ENCODE assay signal across 14 cellular contexts in the genomic region with DNA sequence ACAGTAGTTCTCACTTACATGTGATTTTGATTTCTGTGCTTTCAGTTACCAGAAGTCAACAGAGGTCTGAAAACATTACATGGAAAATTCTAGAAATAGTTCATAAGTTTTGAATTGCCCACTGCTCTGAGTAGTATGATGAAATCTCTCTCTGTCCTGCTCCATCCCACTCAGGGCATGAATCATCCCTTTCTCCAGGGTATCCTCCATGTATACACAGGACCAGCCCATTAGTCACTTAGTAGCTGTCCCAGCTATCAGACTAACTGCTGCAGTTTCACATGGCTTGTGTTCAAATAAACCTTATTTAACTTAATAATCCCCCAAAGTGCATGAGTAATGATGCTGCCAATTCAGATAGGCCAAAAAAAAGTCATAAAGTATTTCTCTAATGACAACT. TPM values are rescaled to one million over a fixed set of nuclear protein-coding genes. Genes with fewer than 3 reads are reported as not detected.
DNase-seq lines count a peak whose midpoint lies in the region; ATAC-seq, FAIRE-seq and TF ChIP-seq lines count a peak whose summit lies in the region.
"Had no signal": no experiment of that assay in that cellular context is flagged by ENCODE, and none has a peak within 500 bp of the region (broad histone marks: within the 10 kb centered on the region; RNA-seq: fewer than 3 reads in every experiment).

No MANE protein-coding gene starts in this region.

- H3K9ac ChIP-seq in IMR-90 (ENCODE audit: low read depth, low read length) (no peak overlapping the region), mesenchymal stem cell (ENCODE audit: low read length) (no peak overlapping the region)

- H3K23ac ChIP-seq in IMR-90 (ENCODE audit: low read depth, low read length) (no peak overlapping the region), mesenchymal stem cell (ENCODE audit: low read length in 2 of 2) (no peak overlapping the region)

- ATAC-seq in IMR-90 (ENCODE audit: low read depth) (peak; percentile 92), HG03469 (IDR thresholded peaks at IDR 0.05; ENCODE audit: unreplicated experiment) (no peak)
- ATAC-seq: K562 had no signal

- H3K36me3 ChIP-seq in IMR-90 (ENCODE audit: control insufficient read depth, insufficient read depth, low read length) (no peaks in the 10 kb centered on the region), mesenchymal stem cell (ENCODE audit: control insufficient read depth in 1 of 2, insufficient read depth in 2 of 2, low read depth in 1 of 2, low read length in 2 of 2) (no peaks in the 10 kb centered on the region), suprapubic skin (no peaks in the 10 kb centered on the region)
- H3K36me3 ChIP-seq: ovary, SJCRH30 had no signal

- TF ChIP-seq RAD21 in IMR-90 (IDR thresholded peaks at IDR 0.05; ENCODE audit: low read length): no peak

- H3K79me1 ChIP-seq in IMR-90 (ENCODE audit: low read depth in 1 of 2, low read length in 2 of 2): no peaks in the 10 kb centered on the region
- H3K79me1 ChIP-seq in mesenchymal stem cell (replicated peaks; ENCODE audit: low read length, poor library complexity, severe bottlenecking): no peaks in the 10 kb centered on the region

- H3K56ac ChIP-seq in IMR-90 (ENCODE audit: extremely low read depth, insufficient read depth, low read length): no peak overlapping the region

- H3K9me3 ChIP-seq in IMR-90 (ENCODE audit: control insufficient read depth, insufficient read depth, low read length) (no peaks in the 10 kb centered on the region), mesenchymal stem cell (ENCODE audit: control insufficient read depth, low read length) (no peaks in the 10 kb centered on the region), suprapubic skin (no peaks in the 10 kb centered on the region)
- H3K9me3 ChIP-seq: ovary, SJCRH30 had no signal

- intact Hi-C loops in IMR-90 (cut with micrococcal nuclease): no loop called here

- H3K4me2 ChIP-seq in IMR-90 (ENCODE audit: low read depth, low read length) (no peak overlapping the region), mesenchymal stem cell (ENCODE audit: low read length, poor library complexity, severe bottlenecking) (no peak overlapping the region)

- H2BK5ac ChIP-seq in IMR-90 (ENCODE audit: low read depth, low read length, poor library complexity, severe bottlenecking) (no peak overlapping the region), mesenchymal stem cell (ENCODE audit: low read depth, low read length, poor library complexity, severe bottlenecking) (no peak overlapping the region)

- H2AFZ ChIP-seq in IMR-90 (replicated peaks; ENCODE audit: low read length, poor library complexity): no peak overlapping the region
- H2AFZ ChIP-seq in mesenchymal stem cell (ENCODE audit: low read depth, low read length): no peak overlapping the region

- H3K9me1 ChIP-seq in IMR-90 (ENCODE audit: insufficient read depth, low read length): no peaks in the 10 kb centered on the region

- DNase-seq in AG09319 (ENCODE audit: extremely low read depth, low read depth) (peak; percentile 56), IMR-90 (peak; percentile 86), dedifferentiated amniotic fluid mesenchymal stem cell (ENCODE audit: extremely low spot score) (peak; percentile 94), mesenchymal stem cell (peak; percentile 90), DMS79 (lab: John Stamatoyannopoulos, UW) (no peak), RCC 7860 (ENCODE audit: low spot score) (no peak), suprapubic skin (ENCODE audit: low spot score in 2 of 2) (no peak)
- DNase-seq: activated CD4-positive, alpha-beta T cell treated with anti-CD3 and anti-CD28 coated beads, Interleukin-2, amount 10 ng/mL, durations not matched to agents 24 days and 14 days; activated gamma-delta T cell treated with Interleukin-2 at 50 U/mL for 16 hours; effector CD8-positive, alpha-beta T cell; ovary; SJCRH30 had no signal

- H3K14ac ChIP-seq in IMR-90 (replicated peaks; ENCODE audit: low read depth, low read length): no peak overlapping the region
- H3K14ac ChIP-seq in mesenchymal stem cell (ENCODE audit: low read length in 2 of 2): no peak overlapping the region

- TF ChIP-seq EP300 in suprapubic skin (IDR thresholded peaks at IDR 0.05): no peak

- no peak overlapping the region for H4K8ac ChIP-seq in IMR-90 (ENCODE audit: low read depth in 2 of 2, low read length in 2 of 2)
- H4K8ac ChIP-seq in mesenchymal stem cell (ENCODE audit: low read length): no peak overlapping the region

- H2BK120ac ChIP-seq in IMR-90 (ENCODE audit: low read depth, low read length): no peak overlapping the region
- H2BK120ac ChIP-seq in mesenchymal stem cell (ENCODE audit: low read depth, low read length): no peak overlapping the region

- no peak overlapping the region for H2AK5ac ChIP-seq in IMR-90 (ENCODE audit: low read depth, low read length)
- H2AK5ac ChIP-seq in mesenchymal stem cell (ENCODE audit: low read length, severe bottlenecking): no peak overlapping the region

- TF ChIP-seq CTCF in AG09319 (IDR thresholded peaks at IDR 0.05; ENCODE audit: low read depth, low read length) (no peak), IMR-90 (conservative IDR thresholded peaks at IDR 0.05; ENCODE audit: low read depth, low read length) (no peak), suprapubic skin (IDR thresholded peaks at IDR 0.05) (no peak)

- H3K4me1 ChIP-seq in IMR-90 (ENCODE audit: control insufficient read depth, insufficient read depth, low read length): no peaks in the 10 kb centered on the region
- H3K4me1 ChIP-seq in mesenchymal stem cell (ENCODE audit: control insufficient read depth, insufficient read depth, low read depth, low read length): no peaks in the 10 kb centered on the region
- H3K4me1 ChIP-seq in suprapubic skin: no peaks in the 10 kb centered on the region
- H3K4me1 ChIP-seq: SJCRH30 had no signal

- FAIRE-seq in RCC 7860 (lab: Jason Lieb, UNC): no peak
- FAIRE-seq: K562 had no signal

- H3K18ac ChIP-seq in IMR-90 (ENCODE audit: low read depth, low read length) (no peak overlapping the region), mesenchymal stem cell (ENCODE audit: low read depth in 1 of 2, low read length in 2 of 2) (no peak overlapping the region)

- CTCF ChIA-PET in IMR-90 (lab: Yijun Ruan, JAX): no interaction called here

- no peak overlapping the region for H2BK12ac ChIP-seq in mesenchymal stem cell (ENCODE audit: low read length in 2 of 2)

- H4K20me1 ChIP-seq in IMR-90 (ENCODE audit: insufficient read depth, low read length): no peaks in the 10 kb centered on the region

- H3K4me3 ChIP-seq in IMR-90 (ENCODE audit: insufficient read depth, low read depth, low read length) (no peak overlapping the region), mesenchymal stem cell (ENCODE audit: insufficient read depth in 1 of 2, low read depth in 1 of 2, low read length in 2 of 2) (no peak overlapping the region), suprapubic skin (no peak overlapping the region)
- H3K4me3 ChIP-seq: K562, ovary, SJCRH30 had no signal

- dilution Hi-C loops in IMR-90 (cut with HindIII; ENCODE audit: low sequenced_read_pairs, unreplicated experiment): no loop called here

- H3K27me3 ChIP-seq in IMR-90 (ENCODE audit: control insufficient read depth, insufficient read depth, low read length) (no peaks in the 10 kb centered on the region), mesenchymal stem cell (ENCODE audit: control insufficient read depth in 1 of 2, insufficient read depth in 1 of 2, low read length in 2 of 2) (no peaks in the 10 kb centered on the region), suprapubic skin (no peaks in the 10 kb centered on the region)
- H3K27me3 ChIP-seq: ovary, SJCRH30 had no signal

- no peak overlapping the region for H2AK9ac ChIP-seq in IMR-90 (replicated peaks; ENCODE audit: low read depth, low read length, poor library complexity)

- no peak overlapping the region for H4K91ac ChIP-seq in IMR-90 (ENCODE audit: insufficient read depth, low read depth, low read length)
- H4K91ac ChIP-seq in mesenchymal stem cell (ENCODE audit: low read length): no peak overlapping the region

- H3K4ac ChIP-seq in IMR-90 (ENCODE audit: low read depth, low read length) (no peak overlapping the region), mesenchymal stem cell (ENCODE audit: low read depth in 1 of 2, low read length in 2 of 2) (no peak overlapping the region)

- H4K5ac ChIP-seq in IMR-90 (ENCODE audit: low read depth, low read length): no peak overlapping the region

- TF ChIP-seq POLR2A in IMR-90 (IDR thresholded peaks at IDR 0.05; ENCODE audit: low read depth, low read length) (no peak), suprapubic skin (IDR thresholded peaks at IDR 0.05) (no peak)

- in situ Hi-C loops in IMR-90 (cut with MboI; ENCODE audit: low sequenced_read_pairs): no loop called here

- no TSS peak for BruUV-seq in IMR-90 (replicated peaks; lab: Mats Ljungman, UMichigan)

- H3K27ac ChIP-seq in IMR-90 (ENCODE audit: insufficient read depth, low read length) (no peak overlapping the region), mesenchymal stem cell (ENCODE audit: low read length, poor library complexity, severe bottlenecking) (no peak overlapping the region), suprapubic skin (no peak overlapping the region)
- H3K27ac ChIP-seq: ovary, SJCRH30 had no signal

- no peak overlapping the region for H2BK20ac ChIP-seq in IMR-90 (ENCODE audit: low read depth, low read length)

- POLR2A ChIA-PET in IMR-90 (lab: Charles Lee; ENCODE audit: unreplicated experiment): no interaction called here

- no peak overlapping the region for H2BK15ac ChIP-seq in IMR-90 (ENCODE audit: low read depth, low read length)
- H2BK15ac ChIP-seq in mesenchymal stem cell (ENCODE audit: low read depth, poor library complexity, severe bottlenecking): no peak overlapping the region

TF ChIP-seq in IMR-90, 13 proteins besides CTCF, POLR2A, EP300 and RAD21:
- TF ChIP-seq BHLHE40 (IDR thresholded peaks at IDR 0.05; ENCODE audit: low read depth, low read length) (peak; percentile 31; the same call in 1 of the 2 replicates), CEBPB (IDR thresholded peaks at IDR 0.05; ENCODE audit: low read depth, low read length) (peak; percentile 94), FOS (IDR thresholded peaks at IDR 0.05; ENCODE audit: low read depth, low read length) (peak; percentile 87), RFX5 (IDR thresholded peaks at IDR 0.05; ENCODE audit: low read depth, low read length) (no peak)

RNA-seq across cellular contexts. Expression of a gene that starts 38.6 kb away (rescaled TPM):
- total RNA-seq in IMR-90 (2012; rRNA removed) (0.18 and 0.28 TPM in 2 replicates), suprapubic skin (1 to 10 TPM in 2 of 4 donors, under 1 TPM in 2; 0.85 to 1.4 (median 0.96) TPM)
- 0.04 and 0.10 TPM in 2 replicates for polyA plus RNA-seq in IMR-90 (2012; rRNA removed)
- under 0.01 and 0.02 TPM in 2 replicates for polyA plus RNA-seq in IMR-90 (2012; cell fraction: cytosol; rRNA removed)
- polyA plus RNA-seq in IMR-90 (2012; cell fraction: nucleus; rRNA removed; ENCODE audit: low replicate concordance): 0.05 TPM in 1 of 2 replicates, not detected in the other
- 0.08 TPM for polyA plus RNA-seq in mesenchymal stem cell (2013, experiment 1 of 2)
- polyA plus RNA-seq in mesenchymal stem cell (2013, experiment 2 of 2): 0.08 TPM
- total RNA-seq: activated CD4-positive, alpha-beta T cell treated with anti-CD3 and anti-CD28 coated beads, Interleukin-2, amount 10 ng/mL, durations not matched to agents 24 days and 14 days; K562 had no signal
- polyA plus RNA-seq: K562 had no signal

Comparison
In these comparisons a context has a peak if more than half of its experiments do, and no peak if none do; other contexts are left out.
1. DNase-seq: peak in AG09319 (single experiment), IMR-90 (single experiment), dedifferentiated amniotic fluid mesenchymal stem cell (single experiment) and mesenchymal stem cell (single experiment); none in DMS79 (single experiment), RCC 7860 (single experiment) and suprapubic skin (0 of 2).